Comparison of ENCODE assay signal across 21 cellular contexts in the genomic region with DNA sequence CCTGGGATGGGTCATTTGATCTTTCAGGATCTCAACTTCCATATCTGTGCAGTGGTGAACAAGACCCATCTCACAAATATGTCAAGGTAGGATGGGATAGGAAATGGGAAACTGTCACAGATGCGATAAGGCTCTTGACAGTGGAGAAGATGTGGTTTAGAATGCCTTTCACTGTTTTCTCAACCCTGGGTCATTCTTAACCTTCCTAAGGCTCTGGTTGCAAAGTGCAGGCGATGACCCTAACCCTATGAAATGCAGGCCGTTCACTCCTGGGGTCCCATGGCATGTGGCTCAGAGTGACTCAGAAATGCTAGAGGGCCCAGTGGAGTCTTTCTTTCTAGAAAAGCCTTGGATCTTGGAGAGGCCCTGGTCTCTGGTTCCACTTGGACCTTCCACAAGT.
DNase-seq lines count a peak whose midpoint lies in the region; ATAC-seq and TF ChIP-seq lines count a peak whose summit lies in the region.
"Had no signal": no experiment of that assay in that cellular context is flagged by ENCODE, and none has a peak within 500 bp of the region (broad histone marks: within the 10 kb centered on the region; RNA-seq: fewer than 3 reads in every experiment).

No MANE protein-coding gene starts in this region.

- H3K4me3 Mint-ChIP-seq in HFFc6: no peak overlapping the region
- H3K4me3 Mint-ChIP-seq: CD4-positive, CD25-positive, alpha-beta regulatory T cell; CD8-positive, alpha-beta memory T cell; IgD-negative memory B cell had no signal

- no peak overlapping the region for H3K4me2 ChIP-seq in hepatocyte

- H3K4me1 Mint-ChIP-seq in HFFc6 (ENCODE audit: low read depth): no peaks in the 10 kb centered on the region
- H3K4me1 Mint-ChIP-seq: CD8-positive, alpha-beta memory T cell; IgD-negative memory B cell had no signal

- H3K4me1 ChIP-seq in HUES48 (ENCODE audit: control insufficient read depth, insufficient read depth, low read length) (no peaks in the 10 kb centered on the region), hepatocyte (ENCODE audit: insufficient read depth) (peaks cover 6% of the 10 kb centered on the region), mucosa of rectum (ENCODE audit: control insufficient read depth in 2 of 2, insufficient read depth in 2 of 2, low read length in 2 of 2) (peaks cover 0 to 8% of the 10 kb centered on the region in 2 donors)
- H3K4me1 ChIP-seq: BE2C had no signal

- H3K27ac ChIP-seq in HUES48 (ENCODE audit: low read depth, low read length): peak overlapping the region; percentile 82
- peak overlapping the region; percentile 97 for H3K27ac ChIP-seq in hepatocyte
- H3K27ac ChIP-seq in mucosa of rectum (ENCODE audit: low read depth in 2 of 2, low read length in 2 of 2): peak overlapping the region; percentile 32 to 83

- H3K27me3 ChIP-seq in HUES48 (ENCODE audit: control insufficient read depth, insufficient read depth, low read length): peaks cover 5% of the 10 kb centered on the region
- no peaks in the 10 kb centered on the region for H3K27me3 ChIP-seq in hepatocyte
- H3K27me3 ChIP-seq in mucosa of rectum (ENCODE audit: control insufficient read depth in 2 of 2, insufficient read depth in 2 of 2, low read length in 2 of 2): no peaks in the 10 kb centered on the region
- H3K27me3 ChIP-seq: BE2C had no signal

- no peaks in the 10 kb centered on the region for H3K9me3 ChIP-seq in HUES48 (ENCODE audit: control insufficient read depth, insufficient read depth, low read length)
- H3K9me3 ChIP-seq in hepatocyte (ENCODE audit: low read depth): no peaks in the 10 kb centered on the region
- no peaks in the 10 kb centered on the region for H3K9me3 ChIP-seq in mucosa of rectum (ENCODE audit: control insufficient read depth in 2 of 2, low read length in 2 of 2)
- H3K9me3 ChIP-seq: BE2C had no signal

- no peaks in the 10 kb centered on the region for H3K27me3 Mint-ChIP-seq in HFFc6 (ENCODE audit: insufficient read depth)
- H3K27me3 Mint-ChIP-seq: CD4-positive, CD25-positive, alpha-beta regulatory T cell; IgD-negative memory B cell had no signal

- H3K9ac ChIP-seq in HUES48 (ENCODE audit: low read depth, low read length): no peak overlapping the region
- H3K9ac ChIP-seq in mucosa of rectum (ENCODE audit: low read depth in 1 of 2, low read length in 2 of 2): no peak overlapping the region

- WGBS in hepatocyte (ENCODE audit: low lambda C conversion rate, missing lambda C conversion rate): 88% methylated on average over 3 of the region's 3 CpGs

- DNase-seq in hepatocyte (ENCODE audit: low spot score) (no peak), HuH-7 (ENCODE audit: low spot score) (no peak), HFFc6 (no peak)
- DNase-seq: ACHN; BE2C; C1 segment of cervical spinal cord; CD4-positive, CD25-positive, alpha-beta regulatory T cell; CD8-positive, alpha-beta memory T cell; COR-L47; DMS153; DMS79; GDM1; GOT3; H7; KBM-7 had no signal

- H3K4me3 ChIP-seq in HUES48 (ENCODE audit: low read depth, low read length): no peak overlapping the region
- no peak overlapping the region for H3K4me3 ChIP-seq in hepatocyte
- H3K4me3 ChIP-seq in mucosa of rectum (ENCODE audit: low read length in 2 of 2): no peak overlapping the region

- no peaks in the 10 kb centered on the region for H3K9me2 ChIP-seq in hepatocyte (replicated peaks; ENCODE audit: insufficient read depth)

- TF ChIP-seq CTCF in hepatocyte (IDR thresholded peaks at IDR 0.05; ENCODE audit: poor library complexity) (no peak), HFFc6 (IDR thresholded peaks at IDR 0.05) (no peak)

- no peak overlapping the region for H3K27ac Mint-ChIP-seq in HFFc6
- H3K27ac Mint-ChIP-seq: CD4-positive, CD25-positive, alpha-beta regulatory T cell; CD8-positive, alpha-beta memory T cell; IgD-negative memory B cell had no signal

- H4K20me1 ChIP-seq in hepatocyte (ENCODE audit: insufficient read depth, poor library complexity, severe bottlenecking): no peaks in the 10 kb centered on the region

- peaks cover 64% of the 10 kb centered on the region for H3K9me3 Mint-ChIP-seq in HFFc6

- no peak for ATAC-seq in GM18519 (IDR thresholded peaks at IDR 0.05; ENCODE audit: low FRiP score, unreplicated experiment)
- no peak for ATAC-seq in HG02884 (IDR thresholded peaks at IDR 0.05; ENCODE audit: unreplicated experiment)
- ATAC-seq: HCT116 had no signal

- H3K36me3 ChIP-seq in HUES48 (ENCODE audit: control insufficient read depth, insufficient read depth, low read length) (no peaks in the 10 kb centered on the region), hepatocyte (replicated peaks; ENCODE audit: insufficient read depth, low read depth) (no peaks in the 10 kb centered on the region), mucosa of rectum (ENCODE audit: control insufficient read depth in 2 of 2, insufficient read depth in 2 of 2, low read length in 2 of 2) (no peaks in the 10 kb centered on the region)
- H3K36me3 ChIP-seq: BE2C had no signal

- H3K36me3 Mint-ChIP-seq in HFFc6 (ENCODE audit: low read depth): 0 out of 2 replicates have a peak, but pooled peaks cover 5% of the 10 kb centered on the region
- H3K36me3 Mint-ChIP-seq: CD4-positive, CD25-positive, alpha-beta regulatory T cell; IgD-negative memory B cell had no signal

- H3K79me2 ChIP-seq in hepatocyte: no peaks in the 10 kb centered on the region

- no peak overlapping the region for H2AFZ ChIP-seq in hepatocyte
